In the genomic region with DNA sequence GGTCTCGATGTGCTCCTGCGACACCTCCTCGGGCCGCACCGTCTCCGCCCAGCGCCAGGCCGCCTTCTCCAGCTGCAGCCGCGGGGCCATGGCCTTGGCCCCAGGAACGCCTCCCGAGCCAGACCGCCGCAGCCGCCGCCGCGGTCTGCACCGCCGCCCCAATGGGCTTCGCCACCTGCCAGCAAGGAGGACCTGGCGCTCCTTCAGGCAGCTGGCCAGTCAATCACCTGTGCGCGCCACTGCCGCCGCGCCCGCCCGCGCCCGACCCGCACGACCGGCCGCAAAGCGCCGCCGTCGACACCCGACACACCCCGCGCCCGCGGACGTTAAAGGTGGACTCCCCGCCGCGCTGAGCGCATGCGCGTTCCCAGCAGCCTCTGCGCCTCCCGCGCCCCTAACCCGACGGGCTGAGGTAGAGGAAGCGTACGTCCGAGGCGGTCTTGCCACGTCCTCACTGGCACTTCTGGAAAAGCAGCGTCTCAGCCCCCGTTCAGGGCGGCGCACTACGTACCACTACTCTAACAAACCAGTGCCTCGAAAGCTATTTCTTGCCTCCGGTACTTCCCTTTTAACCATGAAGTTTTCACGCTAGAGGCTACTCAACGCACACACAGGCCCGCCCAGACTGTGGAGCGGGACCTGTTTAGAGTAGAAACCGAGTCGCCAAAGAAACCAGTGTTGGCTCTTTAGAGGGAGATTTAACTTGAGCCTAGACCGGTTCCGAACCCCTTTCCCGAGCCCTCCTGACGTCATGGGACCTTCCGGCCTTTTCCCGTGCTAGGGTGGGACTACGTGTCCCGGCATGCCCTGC, we compare ENCODE assay signal across 1 cellular context.
TF ChIP-seq lines count a peak whose summit lies in the region.

A gene with protein sequence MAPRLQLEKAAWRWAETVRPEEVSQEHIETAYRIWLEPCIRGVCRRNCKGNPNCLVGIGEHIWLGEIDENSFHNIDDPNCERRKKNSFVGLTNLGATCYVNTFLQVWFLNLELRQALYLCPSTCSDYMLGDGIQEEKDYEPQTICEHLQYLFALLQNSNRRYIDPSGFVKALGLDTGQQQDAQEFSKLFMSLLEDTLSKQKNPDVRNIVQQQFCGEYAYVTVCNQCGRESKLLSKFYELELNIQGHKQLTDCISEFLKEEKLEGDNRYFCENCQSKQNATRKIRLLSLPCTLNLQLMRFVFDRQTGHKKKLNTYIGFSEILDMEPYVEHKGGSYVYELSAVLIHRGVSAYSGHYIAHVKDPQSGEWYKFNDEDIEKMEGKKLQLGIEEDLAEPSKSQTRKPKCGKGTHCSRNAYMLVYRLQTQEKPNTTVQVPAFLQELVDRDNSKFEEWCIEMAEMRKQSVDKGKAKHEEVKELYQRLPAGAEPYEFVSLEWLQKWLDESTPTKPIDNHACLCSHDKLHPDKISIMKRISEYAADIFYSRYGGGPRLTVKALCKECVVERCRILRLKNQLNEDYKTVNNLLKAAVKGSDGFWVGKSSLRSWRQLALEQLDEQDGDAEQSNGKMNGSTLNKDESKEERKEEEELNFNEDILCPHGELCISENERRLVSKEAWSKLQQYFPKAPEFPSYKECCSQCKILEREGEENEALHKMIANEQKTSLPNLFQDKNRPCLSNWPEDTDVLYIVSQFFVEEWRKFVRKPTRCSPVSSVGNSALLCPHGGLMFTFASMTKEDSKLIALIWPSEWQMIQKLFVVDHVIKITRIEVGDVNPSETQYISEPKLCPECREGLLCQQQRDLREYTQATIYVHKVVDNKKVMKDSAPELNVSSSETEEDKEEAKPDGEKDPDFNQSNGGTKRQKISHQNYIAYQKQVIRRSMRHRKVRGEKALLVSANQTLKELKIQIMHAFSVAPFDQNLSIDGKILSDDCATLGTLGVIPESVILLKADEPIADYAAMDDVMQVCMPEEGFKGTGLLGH (minus strand): TSS at position 282 of the 811 bp plus-strand sequence. CDS start 192 bp downstream, at position 90.

TF ChIP-seq in HepG2, 621 proteins besides CTCF, POLR2A, EP300 and RAD21 (continued from another document and continues in another):
- no peak for TF ChIP-seq CEBPZ (IDR thresholded peaks at IDR 0.05; ENCODE audit: low read length)
- no peak for TF ChIP-seq NFRKB (IDR thresholded peaks at IDR 0.05)
- TF ChIP-seq ZNF441 (CRISPR knock-in tag; IDR thresholded peaks at IDR 0.05; ENCODE audit: borderline replicate concordance): peak; percentile 69; the same call in 1 of the 2 replicates
- no peak for TF ChIP-seq E2F2 (CRISPR knock-in tag; IDR thresholded peaks at IDR 0.05; ENCODE audit: borderline replicate concordance)
- TF ChIP-seq TCF7L2 (IDR thresholded peaks at IDR 0.05; ENCODE audit: low read depth, low read length): no peak
- TF ChIP-seq AGO2 (optimal IDR thresholded peaks at IDR 0.05; ENCODE audit: low read depth, low read length): peak; percentile 77
- TF ChIP-seq TERF1 (CRISPR knock-in tag; IDR thresholded peaks at IDR 0.05): peak; percentile 72; the same call in 1 of the 2 replicates
- peak; percentile 68 for TF ChIP-seq ZNF431 (CRISPR knock-in tag; IDR thresholded peaks at IDR 0.05; ENCODE audit: borderline replicate concordance, low read depth)
- no peak for TF ChIP-seq ZNF260 (CRISPR knock-in tag; IDR thresholded peaks at IDR 0.05; ENCODE audit: borderline replicate concordance, low read depth)
- TF ChIP-seq ZMAT3 (CRISPR knock-in tag; conservative IDR thresholded peaks at IDR 0.05): no peak; the same call in 1 of the 2 replicates
- TF ChIP-seq TCF12 (IDR thresholded peaks at IDR 0.05): no peak
- peak; percentile 92 for TF ChIP-seq TCF12 (CRISPR knock-in tag; IDR thresholded peaks at IDR 0.05)
- TF ChIP-seq ZBTB25 (CRISPR knock-in tag; IDR thresholded peaks at IDR 0.05): no peak; the same call in none of the 2 replicates
- TF ChIP-seq MAZ (IDR thresholded peaks at IDR 0.05; ENCODE audit: borderline replicate concordance, low read depth, low read length): no peak
- peak; percentile 80 for TF ChIP-seq MAZ (CRISPR knock-in tag; IDR thresholded peaks at IDR 0.05; ENCODE audit: low read depth)
- TF ChIP-seq GATAD2A (CRISPR knock-in tag; IDR thresholded peaks at IDR 0.05): no peak; the same call in 1 of the 2 replicates
- TF ChIP-seq ZNF687 (CRISPR knock-in tag; IDR thresholded peaks at IDR 0.05): peak; percentile 98
- TF ChIP-seq, protein P1, sequence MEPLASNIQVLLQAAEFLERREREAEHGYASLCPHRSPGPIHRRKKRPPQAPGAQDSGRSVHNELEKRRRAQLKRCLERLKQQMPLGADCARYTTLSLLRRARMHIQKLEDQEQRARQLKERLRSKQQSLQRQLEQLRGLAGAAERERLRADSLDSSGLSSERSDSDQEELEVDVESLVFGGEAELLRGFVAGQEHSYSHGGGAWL (CRISPR knock-in tag; IDR thresholded peaks at IDR 0.05): peak; percentile 32
- peak; percentile 80 for TF ChIP-seq ZNF710 (CRISPR knock-in tag; IDR thresholded peaks at IDR 0.05; ENCODE audit: borderline replicate concordance)
- no peak for TF ChIP-seq BORCS8-MEF2B (CRISPR knock-in tag; IDR thresholded peaks at IDR 0.05)
- TF ChIP-seq, protein P2, sequence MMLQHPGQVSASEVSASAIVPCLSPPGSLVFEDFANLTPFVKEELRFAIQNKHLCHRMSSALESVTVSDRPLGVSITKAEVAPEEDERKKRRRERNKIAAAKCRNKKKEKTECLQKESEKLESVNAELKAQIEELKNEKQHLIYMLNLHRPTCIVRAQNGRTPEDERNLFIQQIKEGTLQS (CRISPR knock-in tag; IDR thresholded peaks at IDR 0.05): 0 out of 2 replicates have a peak, but pooled peaks have one; percentile 47
- TF ChIP-seq POGZ (CRISPR knock-in tag; IDR thresholded peaks at IDR 0.05): peak; percentile 72
- peak; percentile 99 for TF ChIP-seq ZNF776 (CRISPR knock-in tag; IDR thresholded peaks at IDR 0.05)
- peak; percentile 92; the same call in 1 of the 2 replicates for TF ChIP-seq SP140L (CRISPR knock-in tag; IDR thresholded peaks at IDR 0.05; ENCODE audit: borderline replicate concordance)
- TF ChIP-seq DNMT1 (CRISPR knock-in tag; IDR thresholded peaks at IDR 0.05): peak; percentile 54; the same call in 1 of the 2 replicates
- no peak for TF ChIP-seq THYN1 (CRISPR knock-in tag; IDR thresholded peaks at IDR 0.05; ENCODE audit: borderline replicate concordance, low read depth)
- peak; percentile 41; the same call in 1 of the 2 replicates for TF ChIP-seq RFX5 (IDR thresholded peaks at IDR 0.05; ENCODE audit: low read depth, low read length)
- no peak for TF ChIP-seq HHEX (CRISPR knock-in tag; IDR thresholded peaks at IDR 0.05)
- no peak for TF ChIP-seq KDM3A (CRISPR knock-in tag; IDR thresholded peaks at IDR 0.05; ENCODE audit: low read depth)
- TF ChIP-seq CCDC6 (CRISPR knock-in tag; IDR thresholded peaks at IDR 0.05): peak; percentile 91
- peak; percentile 72 for TF ChIP-seq YEATS2 (CRISPR knock-in tag; IDR thresholded peaks at IDR 0.05; ENCODE audit: borderline replicate concordance)
- TF ChIP-seq ZNF3 (CRISPR knock-in tag; IDR thresholded peaks at IDR 0.05): no peak
- TF ChIP-seq CEBPG (CRISPR knock-in tag; IDR thresholded peaks at IDR 0.05): no peak; the same call in 1 of the 2 replicates
- 0 out of 2 replicates have a peak, but pooled peaks have one; percentile 1 for TF ChIP-seq SOX5 (CRISPR knock-in tag; IDR thresholded peaks at IDR 0.05; ENCODE audit: borderline replicate concordance)
- peak; percentile 53; the same call in 1 of the 2 replicates for TF ChIP-seq HDAC2 (CRISPR knock-in tag; IDR thresholded peaks at IDR 0.05)
- TF ChIP-seq ZNF510 (CRISPR knock-in tag; IDR thresholded peaks at IDR 0.05; ENCODE audit: low read depth): no peak
- no peak for TF ChIP-seq DNMT3B (CRISPR knock-in tag; conservative IDR thresholded peaks at IDR 0.05)
- no peak for TF ChIP-seq ZNF552 (CRISPR knock-in tag; IDR thresholded peaks at IDR 0.05; ENCODE audit: borderline replicate concordance)
- peak; percentile 78 for TF ChIP-seq KAT8 (CRISPR knock-in tag; IDR thresholded peaks at IDR 0.05)
- TF ChIP-seq ZNF780A (CRISPR knock-in tag; IDR thresholded peaks at IDR 0.05): no peak
- peak; percentile 82; the same call in 1 of the 2 replicates for TF ChIP-seq KDM5A (IDR thresholded peaks at IDR 0.05; ENCODE audit: borderline replicate concordance, low read length)
- peak; percentile 75; the same call in 1 of the 2 replicates for TF ChIP-seq HES4 (CRISPR knock-in tag; IDR thresholded peaks at IDR 0.05; ENCODE audit: borderline replicate concordance)
